Comparison of ENCODE assay signal across 28 cellular contexts in genomic region chr3:195224980-195225580, GRCh38. TPM values are rescaled to one million over a fixed set of nuclear protein-coding genes. Genes with fewer than 3 reads are reported as not detected.
DNase-seq lines count a peak whose midpoint lies in the region; ATAC-seq and TF ChIP-seq lines count a peak whose summit lies in the region.
"Had no signal": no experiment of that assay in that cellular context is flagged by ENCODE, and none has a peak within 500 bp of the region (broad histone marks: within the 10 kb centered on the region; RNA-seq: fewer than 3 reads in every experiment).

No MANE protein-coding gene starts in this region.

- no peaks in the 10 kb centered on the region for H3K27me3 ChIP-seq in tibial artery
- H3K27me3 ChIP-seq: breast epithelium, foreskin keratinocyte, neural progenitor cell, tibial nerve had no signal

- no peaks in the 10 kb centered on the region for H3K9me3 Mint-ChIP-seq in HFFc6
- H3K9me3 Mint-ChIP-seq: activated naive CD4-positive, alpha-beta T cell treated with anti-CD3 and anti-CD28 coated beads, Interleukin-2, amount 50 U/mL, for 24 hours; activated T-helper 1 cell treated with anti-CD3 and anti-CD28 coated beads, Interleukin-12 subunit alpha, Interleukin-12 subunit beta, Interleukin-2, Interleukin-4 antibody, amounts not matched to agents 30 ng/mL and 10 ng/mL and 1 ng/mL, durations not matched to agents 14 hours and 24 hours and 36 hours had no signal

- peaks cover 0 to 6% (median 0%) of the 10 kb centered on the region in 3 donors for H3K36me3 ChIP-seq in tibial artery
- H3K36me3 ChIP-seq: breast epithelium, HAP-1, neural progenitor cell had no signal

- ATAC-seq in left lobe of liver (no peak), HG02884 (IDR thresholded peaks at IDR 0.05; ENCODE audit: unreplicated experiment) (no peak), HG03457 (IDR thresholded peaks at IDR 0.05; ENCODE audit: unreplicated experiment) (no peak), GM19463 (IDR thresholded peaks at IDR 0.05; ENCODE audit: unreplicated experiment) (no peak)
- ATAC-seq: foreskin keratinocyte; stimulated activated naive CD8-positive, alpha-beta T cell treated with anti-CD3 and anti-CD28 coated beads, Interleukin-15, Interleukin-2, amounts not matched to agents 100 U/mL and 50 U/mL, for 24 hours; T-helper 17 cell had no signal

- no peaks in the 10 kb centered on the region; the same call in none of the 2 replicates for H3K27me3 Mint-ChIP-seq in HFFc6 (ENCODE audit: insufficient read depth)
- H3K27me3 Mint-ChIP-seq: activated naive CD4-positive, alpha-beta T cell treated with anti-CD3 and anti-CD28 coated beads, Interleukin-2, amount 50 U/mL, for 24 hours; T-helper 17 cell had no signal

- peak overlapping the region; percentile 71 to 77 for H3K27ac ChIP-seq in tibial artery
- H3K27ac ChIP-seq: C4-2B, foreskin keratinocyte, neural progenitor cell had no signal

- H3K4me3 ChIP-seq in tibial artery = no peak overlapping the region
- H3K4me3 ChIP-seq: breast epithelium, HAP-1, neural progenitor cell, tibial nerve had no signal

- peaks cover 0 to 43% (median 34%) of the 10 kb centered on the region in 4 donors for H3K4me1 ChIP-seq in tibial artery
- H3K4me1 ChIP-seq: breast epithelium, Caco-2, foreskin keratinocyte, HAP-1, neural progenitor cell had no signal

- H3K36me3 Mint-ChIP-seq in HFFc6 (ENCODE audit: low read depth) = no peaks in the 10 kb centered on the region

- H3K9me3 ChIP-seq in tibial artery = no peaks in the 10 kb centered on the region
- H3K9me3 ChIP-seq: breast epithelium, Caco-2, HAP-1, tibial nerve had no signal

- peaks cover 30% of the 10 kb centered on the region for H3K4me1 Mint-ChIP-seq in HFFc6 (ENCODE audit: low read depth)

- TF ChIP-seq CTCF in HFFc6 (IDR thresholded peaks at IDR 0.05) (no peak), tibial artery (IDR thresholded peaks at IDR 0.05) (no peak)

- DNase-seq in HFFc6 = no peak
- peak; percentile 3 for DNase-seq in activated CD8-positive, alpha-beta memory T cell treated with anti-CD3 and anti-CD28 coated beads, Interleukin-2, amount 50 U/mL, for 4 hours
- peak; percentile 32 for DNase-seq in left lobe of liver (ENCODE audit: low spot score)
- peak in 1 of 2 donors; percentile 48 for DNase-seq in tibial artery
- DNase-seq: activated CD4-positive, alpha-beta T cell treated with anti-CD3 and anti-CD28 coated beads for 1 hour; amygdala; Caco-2; DMS79; effector CD8-positive, alpha-beta T cell; erythroblast; foreskin keratinocyte; kidney glomerular epithelial cell; NCI-H1105 treated with DMSO at 0.1 percent for 48 hours; NCI-H2029; NCI-H526; stimulated activated CD4-positive, alpha-beta T cell treated with anti-CD3 and anti-CD28 coated beads, Interleukin-15, amount 100 ng/mL, for 24 hours; stimulated activated naive CD8-positive, alpha-beta T cell treated with anti-CD3 and anti-CD28 coated beads, Interleukin-15, Interleukin-2, amounts not matched to agents 100 U/mL and 50 U/mL, for 24 hours; T-helper 17 cell had no signal

- intact Hi-C loops in tibial artery (cut with DNase I; ENCODE audit: low total_unique reads) = loop anchor here (10.0 kb wide), 1 partner anchor 70 kb away; no protein-coding TSS in a partner anchor

- peak overlapping the region; percentile 29; the same call in 1 of the 2 replicates for H3K27ac Mint-ChIP-seq in HFFc6
- H3K27ac Mint-ChIP-seq: activated naive CD4-positive, alpha-beta T cell treated with anti-CD3 and anti-CD28 coated beads, Interleukin-2, amount 50 U/mL, for 24 hours; activated T-helper 1 cell treated with anti-CD3 and anti-CD28 coated beads, Interleukin-12 subunit alpha, Interleukin-12 subunit beta, Interleukin-2, Interleukin-4 antibody, amounts not matched to agents 30 ng/mL and 10 ng/mL and 1 ng/mL, durations not matched to agents 14 hours and 24 hours and 36 hours; neural progenitor cell; T-helper 17 cell had no signal

- H3K4me3 Mint-ChIP-seq in HFFc6 = no peak overlapping the region
- H3K4me3 Mint-ChIP-seq: activated naive CD4-positive, alpha-beta T cell treated with anti-CD3 and anti-CD28 coated beads, Interleukin-2, amount 50 U/mL, for 24 hours; activated T-helper 1 cell treated with anti-CD3 and anti-CD28 coated beads, Interleukin-12 subunit alpha, Interleukin-12 subunit beta, Interleukin-2, Interleukin-4 antibody, amounts not matched to agents 30 ng/mL and 10 ng/mL and 1 ng/mL, durations not matched to agents 14 hours and 24 hours and 36 hours; neural progenitor cell; T-helper 17 cell had no signal

RNA-seq across cellular contexts. Expression of gene XXYLT1, which starts 45.9 kb away (rescaled TPM):
- total RNA-seq in HFFc6 (2021; fragmentation: NEBNext Ultra II Directional; extraction: Animal tissue kit (Norgen Biotek cat#: 25700)) = 10 to 100 TPM; 16.9 to 24.2 (median 18.3) TPM
- total RNA-seq in left lobe of liver = 2.8 TPM
